ENCODE assay signal across 19 cellular contexts in the genomic region with DNA sequence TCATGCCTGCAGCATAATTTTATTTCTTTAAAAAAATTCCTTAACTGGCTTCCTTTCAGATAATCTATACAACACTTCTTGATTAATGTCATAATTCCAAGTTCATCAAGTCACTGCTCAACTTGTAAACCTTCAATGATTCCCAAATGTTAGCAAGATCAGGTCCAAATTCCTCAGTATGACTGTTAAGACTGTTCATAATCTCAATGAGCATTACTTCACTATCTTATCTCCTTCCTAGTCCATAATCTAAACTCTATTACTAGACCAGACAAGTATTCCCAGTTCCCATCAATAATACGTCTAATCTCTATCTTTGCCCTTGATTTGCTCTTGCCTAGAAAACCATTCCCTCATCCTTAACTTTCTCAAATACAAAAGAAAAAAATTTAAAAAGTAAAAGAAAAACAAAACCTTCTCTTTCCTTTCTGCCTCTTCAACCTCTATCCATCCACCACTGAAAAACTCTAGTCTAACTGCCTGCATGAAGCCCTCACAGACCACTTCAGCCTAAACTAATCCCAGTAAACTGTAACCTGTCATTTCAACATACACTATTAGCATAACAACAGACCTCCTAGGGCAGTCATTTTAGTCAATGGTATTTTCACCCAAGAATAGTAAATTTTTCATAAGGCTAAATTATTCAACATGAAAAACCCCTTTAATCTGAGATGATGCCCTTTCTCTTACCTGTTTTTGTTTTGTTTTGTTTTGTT.
"Had no signal": no experiment of that assay in that cellular context is flagged by ENCODE, and none has a peak within 500 bp of the region (broad histone marks: within the 10 kb centered on the region; RNA-seq: fewer than 3 reads in every experiment).

No MANE protein-coding gene starts in this region.

- ATAC-seq: heart left ventricle; mucosa of descending colon; naive thymus-derived CD4-positive, alpha-beta T cell; stimulated activated naive CD8-positive, alpha-beta T cell treated with anti-CD3 and anti-CD28 coated beads, Interleukin-15, Interleukin-2, amounts not matched to agents 100 U/mL and 50 U/mL, for 24 hours had no signal

- DNase-seq: activated CD4-positive, alpha-beta memory T cell treated with anti-CD3 and anti-CD28 coated beads, Interleukin-2, amount 10 ng/mL, durations not matched to agents 7 days and 5 days; activated CD4-positive, alpha-beta T cell treated with anti-CD3 and anti-CD28 coated beads for 4 hours; activated gamma-delta T cell treated with Interleukin-2 at 50 U/mL for 16 hours; activated T-cell treated with anti-CD3 and anti-CD28 coated beads, Interleukin-2, amount 50 U/mL, for 24 hours; heart left ventricle; islet precursor cell; mucosa of descending colon; naive thymus-derived CD4-positive, alpha-beta T cell; stimulated activated CD4-positive, alpha-beta T cell treated with anti-CD3 and anti-CD28 coated beads, Interleukin-4, amount 100 ng/mL, for 4 hours; stimulated activated CD8-positive, alpha-beta memory T cell treated with anti-CD3 and anti-CD28 coated beads, Interleukin-4, amount 100 ng/mL, for 48 hours; stimulated activated naive CD8-positive, alpha-beta T cell treated with anti-CD3 and anti-CD28 coated beads, Interleukin-15, Interleukin-2, amounts not matched to agents 100 U/mL and 50 U/mL, for 24 hours; T-helper 2 cell had no signal

- H3K27me3 ChIP-seq: heart left ventricle, right atrium auricular region had no signal

- H3K4me3 ChIP-seq: heart left ventricle, mucosa of descending colon, right atrium auricular region, smooth muscle cell had no signal

- H3K27me3 Mint-ChIP-seq: activated CD4-positive, alpha-beta memory T cell treated with anti-CD3 and anti-CD28 coated beads, Interleukin-2, amount 10 ng/mL, durations not matched to agents 7 days and 5 days; activated naive CD8-positive, alpha-beta T cell; activated T-cell treated with anti-CD3 and anti-CD28 coated beads, Interleukin-2, amount 50 U/mL, for 24 hours; naive thymus-derived CD4-positive, alpha-beta T cell; type B pancreatic cell had no signal

- H3K36me3 ChIP-seq: heart left ventricle, right atrium auricular region had no signal

- H3K9me3 ChIP-seq: heart left ventricle, mucosa of descending colon, right atrium auricular region had no signal

- H3K27ac Mint-ChIP-seq: activated CD4-positive, alpha-beta memory T cell treated with anti-CD3 and anti-CD28 coated beads, Interleukin-2, amount 10 ng/mL, durations not matched to agents 7 days and 5 days; activated naive CD8-positive, alpha-beta T cell; activated T-cell treated with anti-CD3 and anti-CD28 coated beads, Interleukin-2, amount 50 U/mL, for 24 hours; type B pancreatic cell had no signal

- FAIRE-seq: bronchial epithelial cell, frontal cortex had no signal

- H3K4me2 ChIP-seq: smooth muscle cell had no signal

- H3K27ac ChIP-seq: epithelial cell of prostate, heart left ventricle, right atrium auricular region had no signal

- H3K4me3 Mint-ChIP-seq: activated CD4-positive, alpha-beta memory T cell treated with anti-CD3 and anti-CD28 coated beads, Interleukin-2, amount 10 ng/mL, durations not matched to agents 7 days and 5 days; activated naive CD8-positive, alpha-beta T cell; activated T-cell treated with anti-CD3 and anti-CD28 coated beads, Interleukin-2, amount 50 U/mL, for 24 hours; naive thymus-derived CD4-positive, alpha-beta T cell; type B pancreatic cell had no signal

- H3K9me3 Mint-ChIP-seq: activated CD4-positive, alpha-beta memory T cell treated with anti-CD3 and anti-CD28 coated beads, Interleukin-2, amount 10 ng/mL, durations not matched to agents 7 days and 5 days; activated T-cell treated with anti-CD3 and anti-CD28 coated beads, Interleukin-2, amount 50 U/mL, for 24 hours; naive thymus-derived CD4-positive, alpha-beta T cell; type B pancreatic cell had no signal
